In genomic region chr7:41693150-41693997, GRCh38 we compare ENCODE assay signal across 10 cellular contexts. TPM values are rescaled to one million over a fixed set of nuclear protein-coding genes. Genes with fewer than 3 reads are reported as not detected.
DNase-seq lines count a peak whose midpoint lies in the region; ATAC-seq and TF ChIP-seq lines count a peak whose summit lies in the region.
"Had no signal": no experiment of that assay in that cellular context is flagged by ENCODE, and none has a peak within 500 bp of the region (broad histone marks: within the 10 kb centered on the region; RNA-seq: fewer than 3 reads in every experiment).

No MANE protein-coding gene starts in this region.

- H4K20me1 ChIP-seq in KMS-11 (ENCODE audit: insufficient read depth): no peaks in the 10 kb centered on the region

- H3K4me2 ChIP-seq in KMS-11: no peak overlapping the region

- H3K36me3 Mint-ChIP-seq in stimulated activated effector memory CD8-positive, alpha-beta T cell treated with anti-CD3 and anti-CD28 coated beads, Interleukin-12 subunit alpha, Interleukin-12 subunit beta, amount 100 ng/mL, for 72 hours: no peaks in the 10 kb centered on the region

- H3K27ac ChIP-seq in KMS-11 (no peak overlapping the region), foreskin keratinocyte (no peak overlapping the region)

- H3K27ac Mint-ChIP-seq in stimulated activated effector memory CD8-positive, alpha-beta T cell treated with anti-CD3 and anti-CD28 coated beads, Interleukin-12 subunit alpha, Interleukin-12 subunit beta, amount 100 ng/mL, for 72 hours: no peak overlapping the region

- peaks cover 3% of the 10 kb centered on the region for H3K9me3 Mint-ChIP-seq in stimulated activated effector memory CD8-positive, alpha-beta T cell treated with anti-CD3 and anti-CD28 coated beads, Interleukin-12 subunit alpha, Interleukin-12 subunit beta, amount 100 ng/mL, for 72 hours

- no peak overlapping the region for H3K9ac ChIP-seq in KMS-11

- TF ChIP-seq CTCF in KMS-11 (conservative IDR thresholded peaks at IDR 0.05; ENCODE audit: low read depth, low read length) (0 out of 2 replicates have a peak, but pooled peaks have one; percentile 22), foreskin keratinocyte (conservative IDR thresholded peaks at IDR 0.05) (peak; percentile 53)

- H2AFZ ChIP-seq in KMS-11 (ENCODE audit: low read depth): no peak overlapping the region

- no peaks in the 10 kb centered on the region for H3K36me3 ChIP-seq in KMS-11 (ENCODE audit: insufficient read depth)

- no peak overlapping the region for H3K4me3 Mint-ChIP-seq in stimulated activated effector memory CD8-positive, alpha-beta T cell treated with anti-CD3 and anti-CD28 coated beads, Interleukin-12 subunit alpha, Interleukin-12 subunit beta, amount 100 ng/mL, for 72 hours

- H3K27me3 ChIP-seq in KMS-11 (ENCODE audit: insufficient read depth, low read depth) (no peaks in the 10 kb centered on the region), foreskin keratinocyte (no peaks in the 10 kb centered on the region)

- H3K79me2 ChIP-seq in KMS-11 (ENCODE audit: insufficient read depth, low read depth): no peaks in the 10 kb centered on the region

- no peak overlapping the region for H3K4me3 ChIP-seq in KMS-11 (IDR thresholded peaks at IDR 0.05; ENCODE audit: insufficient read depth, low read depth, low read length)

- H3K4me1 ChIP-seq in KMS-11 (ENCODE audit: low read depth, poor library complexity, severe bottlenecking) (no peaks in the 10 kb centered on the region), foreskin keratinocyte (peaks cover 4% of the 10 kb centered on the region)

- no peaks in the 10 kb centered on the region for H3K4me1 Mint-ChIP-seq in stimulated activated effector memory CD8-positive, alpha-beta T cell treated with anti-CD3 and anti-CD28 coated beads, Interleukin-12 subunit alpha, Interleukin-12 subunit beta, amount 100 ng/mL, for 72 hours

- ATAC-seq in foreskin keratinocyte: peak; percentile 52
- ATAC-seq in stimulated activated effector memory CD8-positive, alpha-beta T cell treated with anti-CD3 and anti-CD28 coated beads, Interleukin-12 subunit alpha, Interleukin-12 subunit beta, amount 100 ng/mL, for 72 hours: peak; percentile 21
- ATAC-seq in HG03108 (IDR thresholded peaks at IDR 0.05; ENCODE audit: unreplicated experiment): no peak

- DNase-seq in SK-N-DZ (ENCODE audit: low spot score) (peak; percentile 9), foreskin keratinocyte (peak; percentile 32 to 53), T-helper 1 cell (no peak), NCI-H345 treated with DMSO at 0.1 percent for 48 hours (lab: John Stamatoyannopoulos, UW; ENCODE audit: unreplicated experiment) (no peak)
- DNase-seq in stimulated activated effector memory CD8-positive, alpha-beta T cell treated with anti-CD3 and anti-CD28 coated beads, Interleukin-12 subunit alpha, Interleukin-12 subunit beta, amount 100 ng/mL, for 72 hours (ENCODE audit: low spot score in 2 of 2): no peak
- DNase-seq: effector CD8-positive, alpha-beta T cell; NCI-H446; stimulated activated naive CD4-positive, alpha-beta T cell had no signal

RNA-seq across cellular contexts. Expression of gene INHBA, which starts 9.5 kb away (rescaled TPM):
- not detected in 2 replicates for polyA plus RNA-seq in SK-N-DZ (2014; cell fraction: cytosol; rRNA removed)
- polyA plus RNA-seq in SK-N-DZ (2014; cell fraction: nucleus; rRNA removed): not detected in 2 replicates
- total RNA-seq in foreskin keratinocyte: 67.9 and 117 TPM in 2 replicates
- 28.3 and 51.9 TPM in 2 replicates for polyA plus RNA-seq in foreskin keratinocyte

Comparison
In these comparisons a context has a peak if more than half of its experiments do, and no peak if none do; other contexts are left out.
1. DNase-seq: peak in SK-N-DZ (single experiment) and foreskin keratinocyte (2 of 2); none in stimulated activated effector memory CD8-positive, alpha-beta T cell treated with anti-CD3 and anti-CD28 coated beads, Interleukin-12 subunit alpha, Interleukin-12 subunit beta, amount 100 ng/mL, for 72 hours (0 of 2), T-helper 1 cell (0 of 5) and NCI-H345 treated with DMSO at 0.1 percent for 48 hours (single experiment).